Comparison of ENCODE assay signal across 26 cellular contexts in the genomic region with DNA sequence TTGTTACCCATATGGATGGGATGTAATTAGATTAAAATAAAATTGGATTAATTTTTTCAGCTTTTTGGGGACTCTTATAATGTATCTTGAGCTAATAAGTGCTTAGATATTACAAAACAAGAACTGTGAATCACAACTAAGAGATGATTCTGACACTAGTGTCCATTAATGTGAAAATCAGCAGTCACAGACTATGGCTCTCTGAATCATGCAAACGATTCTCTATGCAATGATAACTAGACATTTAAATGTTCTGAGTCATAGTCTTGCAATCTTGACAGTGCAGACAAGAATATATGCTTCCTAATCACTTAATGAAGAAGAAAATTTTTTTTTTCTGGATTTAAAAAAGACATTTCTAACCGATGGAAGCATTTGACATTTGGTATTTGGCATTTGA.
DNase-seq lines count a peak whose midpoint lies in the region; ATAC-seq, FAIRE-seq and TF ChIP-seq lines count a peak whose summit lies in the region.
"Had no signal": no experiment of that assay in that cellular context is flagged by ENCODE, and none has a peak within 500 bp of the region (broad histone marks: within the 10 kb centered on the region; RNA-seq: fewer than 3 reads in every experiment).

No MANE protein-coding gene starts in this region.

- no peaks in the 10 kb centered on the region for H3K9me3 ChIP-seq in left lung
- H3K9me3 ChIP-seq: gastrocnemius medialis, psoas muscle had no signal

- H3K27me3 ChIP-seq in bronchial epithelial cell (ENCODE audit: control insufficient read depth, insufficient read depth, low read length): no peaks in the 10 kb centered on the region
- no peaks in the 10 kb centered on the region for H3K27me3 ChIP-seq in left lung
- H3K27me3 ChIP-seq: gastrocnemius medialis, suprapubic skin had no signal

- TF ChIP-seq CTCF in bronchial epithelial cell (IDR thresholded peaks at IDR 0.05; ENCODE audit: insufficient read depth, low read length, severe bottlenecking) (no peak), left lung (IDR thresholded peaks at IDR 0.05) (no peak)

- intact Hi-C loops in left lung (cut with DNase I): no loop called here

- H3K4me1 ChIP-seq in left lung: no peaks in the 10 kb centered on the region
- H3K4me1 ChIP-seq: gastrocnemius medialis, psoas muscle, suprapubic skin had no signal

- DNase-seq in CD1c-positive myeloid dendritic cell (ENCODE audit: extremely low spot score): peak; percentile 6
- DNase-seq in M059J (ENCODE audit: low read depth): peak; percentile 15
- DNase-seq in bronchial epithelial cell (ENCODE audit: low read depth): peak; percentile 88
- no peak for DNase-seq in left lung
- DNase-seq in activated gamma-delta T cell treated with Interleukin-2 at 50 U/mL for 16 hours: no peak
- no peak for DNase-seq in NCI-H774 (lab: John Stamatoyannopoulos, UW)
- no peak for DNase-seq in germinal center (ENCODE audit: low spot score)
- no peak for DNase-seq in stimulated activated naive CD8-positive, alpha-beta T cell treated with anti-CD3 and anti-CD28 coated beads, Interleukin-15, Interleukin-2, amounts not matched to agents 100 U/mL and 50 U/mL, for 24 hours
- DNase-seq: activated CD4-positive, CD25-positive, alpha-beta regulatory T cell treated with anti-CD3 and anti-CD28 coated beads, Interleukin-2, amount 50 U/mL, for 72 hours; activated CD8-positive, alpha-beta T cell treated with anti-CD3 and anti-CD28 coated beads for 36 hours; amygdala; CD4-positive, CD25-positive, alpha-beta regulatory T cell; central memory CD4-positive, alpha-beta T cell; DMS 273 treated with DMSO at 0.1 percent for 48 hours; gastrocnemius medialis; GDM1; kidney; psoas muscle; stimulated activated CD4-positive, alpha-beta T cell treated with anti-CD3 and anti-CD28 coated beads, Interleukin-2, amount 100 ng/mL, for 24 hours; SW 1271 had no signal

- no peaks in the 10 kb centered on the region for H3K36me3 ChIP-seq in bronchial epithelial cell (ENCODE audit: control insufficient read depth, insufficient read depth, low read length)
- no peaks in the 10 kb centered on the region for H3K36me3 ChIP-seq in left lung
- H3K36me3 ChIP-seq: gastrocnemius medialis, suprapubic skin had no signal

- ATAC-seq in left lung: peak; percentile 34
- no peak for ATAC-seq in stimulated activated naive CD8-positive, alpha-beta T cell treated with anti-CD3 and anti-CD28 coated beads, Interleukin-15, Interleukin-2, amounts not matched to agents 100 U/mL and 50 U/mL, for 24 hours
- ATAC-seq: activated CD8-positive, alpha-beta T cell treated with anti-CD3 and anti-CD28 coated beads for 36 hours; gastrocnemius medialis; HCT116; psoas muscle; Right ventricle myocardium inferior; stimulated activated effector memory CD8-positive, alpha-beta T cell treated with anti-CD3 and anti-CD28 coated beads, Interleukin-12 subunit alpha, Interleukin-12 subunit beta, amount 100 ng/mL, for 72 hours had no signal

- H3K27ac ChIP-seq in left lung: no peak overlapping the region
- H3K27ac ChIP-seq: gastrocnemius medialis, psoas muscle, skin epidermis, suprapubic skin had no signal

- FAIRE-seq in bronchial epithelial cell (lab: Jason Lieb, UNC): no peak
- FAIRE-seq: kidney had no signal

- H3K4me3 ChIP-seq in bronchial epithelial cell (ENCODE audit: low read depth, low read length) (no peak overlapping the region), left lung (no peak overlapping the region)
- H3K4me3 ChIP-seq: gastrocnemius medialis, lung, psoas muscle, skin epidermis, suprapubic skin had no signal

Comparison
In these comparisons a context has a peak if more than half of its experiments do, and no peak if none do; other contexts are left out.
1. DNase-seq: peak in CD1c-positive myeloid dendritic cell (single experiment), M059J (single experiment) and bronchial epithelial cell (single experiment); none in left lung (0 of 2), activated gamma-delta T cell treated with Interleukin-2 at 50 U/mL for 16 hours (single experiment), NCI-H774 (single experiment), germinal center (single experiment) and stimulated activated naive CD8-positive, alpha-beta T cell treated with anti-CD3 and anti-CD28 coated beads, Interleukin-15, Interleukin-2, amounts not matched to agents 100 U/mL and 50 U/mL, for 24 hours (single experiment).